In the genomic region with DNA sequence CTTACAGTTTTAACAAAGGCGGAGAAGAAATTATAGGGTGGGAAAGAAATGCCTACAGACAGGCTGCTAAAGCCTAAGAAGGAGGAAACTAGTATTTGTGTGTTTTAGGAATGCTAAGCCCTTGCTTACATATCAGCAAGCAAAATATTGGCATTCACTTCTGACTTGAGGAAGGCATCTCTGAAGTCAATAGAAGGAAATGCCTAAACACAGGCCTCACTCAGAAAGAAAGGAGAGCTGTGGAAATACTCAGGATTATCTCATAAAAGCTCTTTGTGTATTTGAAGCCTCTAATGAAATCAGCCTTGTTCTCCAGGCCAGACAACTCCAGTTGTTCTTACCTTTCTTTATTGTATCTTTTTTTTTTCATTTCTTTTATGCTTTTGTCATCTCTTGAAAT, we compare ENCODE assay signal across 22 cellular contexts.
DNase-seq lines count a peak whose midpoint lies in the region; ATAC-seq, FAIRE-seq and TF ChIP-seq lines count a peak whose summit lies in the region.
"Had no signal": no experiment of that assay in that cellular context is flagged by ENCODE, and none has a peak within 500 bp of the region (broad histone marks: within the 10 kb centered on the region; RNA-seq: fewer than 3 reads in every experiment).

No MANE protein-coding gene starts in this region.

- FAIRE-seq in keratinocyte (lab: Jason Lieb, UNC): peak; percentile 32
- FAIRE-seq: colon, kidney, small intestine had no signal

- H3K4me1 ChIP-seq in keratinocyte (ENCODE audit: control insufficient read depth, extremely low read depth, insufficient read depth, low read length): no peaks in the 10 kb centered on the region
- H3K4me1 ChIP-seq: tibial artery had no signal

- POLR2A ChIA-PET in AG04449 (lab: Yijun Ruan, JAX) (no interaction called here), GM10248 (lab: Yijun Ruan, JAX) (no interaction called here)

- no peaks in the 10 kb centered on the region for H3K36me3 ChIP-seq in keratinocyte (ENCODE audit: control insufficient read depth in 2 of 2, extremely low read depth in 1 of 2, insufficient read depth in 2 of 2, low read length in 2 of 2)
- H3K36me3 ChIP-seq: tibial artery had no signal

- ATAC-seq in GM18868 (IDR thresholded peaks at IDR 0.05; ENCODE audit: unreplicated experiment): no peak
- ATAC-seq: activated naive CD4-positive, alpha-beta T cell treated with anti-CD3 and anti-CD28 coated beads, Interleukin-2, amount 50 U/mL, for 72 hours; HCT116; naive thymus-derived CD8-positive, alpha-beta T cell; stimulated activated naive CD8-positive, alpha-beta T cell treated with anti-CD3 and anti-CD28 coated beads, Interleukin-15, Interleukin-2, amounts not matched to agents 100 U/mL and 50 U/mL, for 24 hours had no signal

- no peak for TF ChIP-seq CTCF in AG04449 (IDR thresholded peaks at IDR 0.05; ENCODE audit: insufficient read depth, low read length, missing control alignments)
- no peak for TF ChIP-seq CTCF in keratinocyte (optimal IDR thresholded peaks at IDR 0.05 in 1 of 3, IDR thresholded peaks at IDR 0.05 in 1 of 3, conservative IDR thresholded peaks at IDR 0.05 in 1 of 3; ENCODE audit: extremely low read depth in 1 of 3, insufficient read depth in 2 of 3, low read length in 3 of 3)
- no peak for TF ChIP-seq CTCF in GM10248 (IDR thresholded peaks at IDR 0.05; ENCODE audit: control extremely low read depth, extremely low read depth, low read depth, missing control alignments)

- H3K4me2 ChIP-seq in keratinocyte (ENCODE audit: control insufficient read depth, extremely low read depth, insufficient read depth, low read depth, low read length): no peak overlapping the region

- H3K4me3 ChIP-seq in AG04449 (ENCODE audit: low read depth, low read length): no peak overlapping the region
- no peak overlapping the region for H3K4me3 ChIP-seq in keratinocyte (ENCODE audit: control insufficient read depth in 2 of 3, extremely low read depth in 1 of 3, insufficient read depth in 2 of 3, low read depth in 1 of 3, low read length in 3 of 3)
- H3K4me3 ChIP-seq: tibial artery had no signal

- dilution Hi-C loops in keratinocyte (cut with MboI; ENCODE audit: extremely low pct_ligation_motif_present, low sequenced_read_pairs): no loop called here

- H3K9me1 ChIP-seq in keratinocyte (ENCODE audit: control insufficient read depth, extremely low read depth, insufficient read depth, low read length): no peaks in the 10 kb centered on the region

- no peaks in the 10 kb centered on the region for H3K9me3 ChIP-seq in keratinocyte (ENCODE audit: control insufficient read depth, low read depth, low read length)
- H3K9me3 ChIP-seq: tibial artery had no signal

- H3K27me3 ChIP-seq in keratinocyte (ENCODE audit: control insufficient read depth, extremely low read depth, insufficient read depth, low read length): no peaks in the 10 kb centered on the region
- H3K27me3 ChIP-seq: tibial artery had no signal

- H3K27ac ChIP-seq in keratinocyte (ENCODE audit: control insufficient read depth, insufficient read depth, low read length): no peak overlapping the region
- H3K27ac ChIP-seq: tibial artery had no signal

- no peaks in the 10 kb centered on the region for H4K20me1 ChIP-seq in keratinocyte (ENCODE audit: control insufficient read depth, extremely low read depth, insufficient read depth, low read length)

- in situ Hi-C loops in ACHN (cut with HindIII; ENCODE audit: low pct_ligation_motif_present, low pct_unique_long_range_greater_than_20kb, low sequenced_read_pairs): no loop called here

- no peaks in the 10 kb centered on the region for H3K79me2 ChIP-seq in keratinocyte (ENCODE audit: control insufficient read depth, insufficient read depth, low read length)

- H2AFZ ChIP-seq in keratinocyte (ENCODE audit: control insufficient read depth, low read length): no peak overlapping the region

- H3K9ac ChIP-seq in keratinocyte (ENCODE audit: control insufficient read depth, extremely low read depth, insufficient read depth, low read length): no peak overlapping the region

- CTCF ChIA-PET in AG04449 (lab: Yijun Ruan, JAX): interaction anchor here (1.2 kb wide), 1 partner anchor 17 kb away, joined by 3 read pairs; no protein-coding TSS in a partner anchor
- CTCF ChIA-PET in GM10248 (lab: Yijun Ruan, JAX): no interaction called here

- peak; percentile 65 for DNase-seq in AG04449 (ENCODE audit: low read depth, low spot score)
- peak; percentile 11 for DNase-seq in COLO829 (ENCODE audit: low spot score)
- peak; percentile 41 for DNase-seq in astrocyte of the hippocampus (ENCODE audit: low read depth, low spot score)
- DNase-seq in keratinocyte (ENCODE audit: low read depth, low spot score): no peak
- no peak for DNase-seq in stimulated activated CD4-positive, alpha-beta T cell treated with anti-CD3 and anti-CD28 coated beads, Interleukin-4, amount 100 ng/mL, for 24 hours
- no peak for DNase-seq in GM10248 (ENCODE audit: extremely low spot score)
- no peak for DNase-seq in ACHN
- DNase-seq: AML-193; COR-L47; foreskin fibroblast; kidney; mesenchymal stem cell; naive thymus-derived CD8-positive, alpha-beta T cell; NCI-H1105 treated with DMSO at 0.1 percent for 48 hours; NCI-H510A treated with DMSO at 0.1 percent for 48 hours; small intestine; stimulated activated naive CD8-positive, alpha-beta T cell treated with anti-CD3 and anti-CD28 coated beads, Interleukin-15, Interleukin-2, amounts not matched to agents 100 U/mL and 50 U/mL, for 24 hours; tibial artery had no signal

Comparison
In these comparisons a context has a peak if more than half of its experiments do, and no peak if none do; other contexts are left out.
1. DNase-seq: peak in AG04449 (single experiment), COLO829 (single experiment) and astrocyte of the hippocampus (single experiment); none in keratinocyte (single experiment), stimulated activated CD4-positive, alpha-beta T cell treated with anti-CD3 and anti-CD28 coated beads, Interleukin-4, amount 100 ng/mL, for 24 hours (single experiment), GM10248 (single experiment) and ACHN (single experiment).